In genomic region chr11:64642418-64642735, GRCh38 we compare ENCODE assay signal across 20 cellular contexts. TPM values are rescaled to one million over a fixed set of nuclear protein-coding genes. Genes with fewer than 3 reads are reported as not detected.
A peak's percentile ranks its signal among the peaks of the same experiment; 100 is the strongest.
DNase-seq lines count a peak whose midpoint lies in the region; ATAC-seq and TF ChIP-seq lines count a peak whose summit lies in the region.
"Had no signal": no experiment of that assay in that cellular context is flagged by ENCODE, and none has a peak within 500 bp of the region (broad histone marks: within the 10 kb centered on the region; RNA-seq: fewer than 3 reads in every experiment).

No MANE protein-coding gene starts in this region.

- intact Hi-C loops in heart right ventricle (cut with DNase I) (no loop called here), Right ventricle myocardium superior (cut with DNase I) (no loop called here), dorsolateral prefrontal cortex (cut with DNase I) (loop anchor here in 1 of 2 donors (10.0 kb wide), 1 partner anchor 328 kb away; the partner anchor contains the start of genes PRDX5 and TRMT112)

- H3K9me3 ChIP-seq in heart right ventricle (no peaks in the 10 kb centered on the region), neural cell (ENCODE audit: low read length) (no peaks in the 10 kb centered on the region)
- H3K9me3 ChIP-seq: Caco-2 had no signal

- H3F3A ChIP-seq in neural cell (ENCODE audit: insufficient read depth, low read length, poor library complexity, severe bottlenecking): no peaks in the 10 kb centered on the region

- DNase-seq in heart right ventricle (no peak), Right ventricle myocardium superior (no peak), dorsolateral prefrontal cortex (no peak), NCI-H1105 treated with DMSO at 0.1 percent for 48 hours (lab: John Stamatoyannopoulos, UW) (no peak), anterior cingulate cortex (lab: John Stamatoyannopoulos, UW) (no peak), EL (no peak)
- no peak for DNase-seq in stimulated activated CD4-positive, alpha-beta T cell treated with anti-CD3 and anti-CD28 coated beads, Interleukin-4, amount 100 ng/mL, for 24 hours
- DNase-seq: activated gamma-delta T cell treated with Interleukin-2 at 50 U/mL for 16 hours; Caco-2; GM23248; naive thymus-derived CD4-positive, alpha-beta T cell; NCI-H187 treated with DMSO at 0.1 percent for 48 hours; NCI-H524 treated with DMSO at 0.1 percent for 48 hours; stimulated activated CD4-positive, alpha-beta T cell treated with anti-CD3 and anti-CD28 coated beads, Interleukin-2, amount 100 ng/mL, for 48 hours; stimulated activated CD8-positive, alpha-beta memory T cell treated with anti-CD3 and anti-CD28 coated beads, Interleukin-4, amount 100 ng/mL, for 48 hours had no signal

- TF ChIP-seq EP300 in neural cell (conservative IDR thresholded peaks at IDR 0.05; ENCODE audit: poor library complexity, severe bottlenecking): no peak

- TF ChIP-seq CTCF in heart right ventricle (IDR thresholded peaks at IDR 0.05) (no peak), dorsolateral prefrontal cortex (IDR thresholded peaks at IDR 0.05 in 54 of 56, conservative IDR thresholded peaks at IDR 0.05 in 2 of 56; ENCODE audit: low read depth in 1 of 56, partially characterized antibody in 56 of 56) (no peak), neural cell (IDR thresholded peaks at IDR 0.05; ENCODE audit: poor library complexity, severe bottlenecking) (no peak)

- WGBS in heart right ventricle, 2 donors: 2 to 4% methylated on average over 23 to 30 of the region's 30 CpGs

- no peaks in the 10 kb centered on the region for H4K20me1 ChIP-seq in neural cell (ENCODE audit: insufficient read depth)

- H3K36me3 ChIP-seq in heart right ventricle: no peaks in the 10 kb centered on the region
- no peaks in the 10 kb centered on the region for H3K36me3 ChIP-seq in neural cell (ENCODE audit: insufficient read depth, low read length)

- TF ChIP-seq RAD21 in neural cell (conservative IDR thresholded peaks at IDR 0.05): no peak

- ATAC-seq in heart right ventricle (no peak), Right ventricle myocardium superior (ENCODE audit: poor library complexity) (no peak)
- ATAC-seq: naive thymus-derived CD4-positive, alpha-beta T cell had no signal

- H3K27ac ChIP-seq in heart right ventricle: no peak overlapping the region
- H3K27ac ChIP-seq in dorsolateral prefrontal cortex: peak overlapping the region in 50 of 59 donors; percentile 12 to 92 (median 78)
- H3K27ac ChIP-seq in neural cell (ENCODE audit: low read length): peak overlapping the region; percentile 54
- H3K27ac ChIP-seq: GM23248 had no signal

- H3K4me1 ChIP-seq in heart right ventricle: peaks cover 0 to 16% (median 3%) of the 10 kb centered on the region in 9 donors

- no peaks in the 10 kb centered on the region for H3K9me2 ChIP-seq in neural cell (ENCODE audit: insufficient read depth, low read length)

- H3K27me3 ChIP-seq in heart right ventricle: peaks cover 5 to 86% (median 72%) of the 10 kb centered on the region in 7 donors
- H3K27me3 ChIP-seq in dorsolateral prefrontal cortex: peaks cover 0 to 3% (median 0%) of the 10 kb centered on the region in 45 donors
- H3K27me3 ChIP-seq in neural cell (ENCODE audit: insufficient read depth, low read depth, low read length): no peaks in the 10 kb centered on the region

- peak overlapping the region; percentile 47 for H3K4me2 ChIP-seq in neural cell (ENCODE audit: low read length)

- H3K4me3 ChIP-seq in heart right ventricle: peak overlapping the region in 8 of 10 donors; percentile 19 to 48 (median 34)
- H3K4me3 ChIP-seq in dorsolateral prefrontal cortex: peak overlapping the region in 58 of 59 donors; percentile 20 to 79 (median 66)
- H3K4me3 ChIP-seq in neural cell (ENCODE audit: low read length): peak overlapping the region; percentile 89
- H3K4me3 ChIP-seq: GM23248 had no signal

- H3K79me2 ChIP-seq in neural cell (replicated peaks; ENCODE audit: insufficient read depth, low read length): peaks cover 37% of the 10 kb centered on the region

- H3K9ac ChIP-seq in neural cell (ENCODE audit: low read length): peak overlapping the region; percentile 86
- H3K9ac ChIP-seq: GM23248 had no signal

- no peak overlapping the region for H2AFZ ChIP-seq in neural cell (ENCODE audit: low read depth, low read length)
- H2AFZ ChIP-seq: GM23248 had no signal

TF ChIP-seq in neural cell, 6 proteins besides CTCF, POLR2A, EP300 and RAD21:
- TF ChIP-seq EZH2 (IDR thresholded peaks at IDR 0.05; ENCODE audit: borderline replicate concordance, insufficient read depth, low read length, poor library complexity, severe bottlenecking): no peak
- peak; percentile 44 for TF ChIP-seq MXI1 (conservative IDR thresholded peaks at IDR 0.05; ENCODE audit: poor library complexity, severe bottlenecking)

RNA-seq across cellular contexts. Expression of gene SLC22A12, which starts 51.4 kb away (rescaled TPM):
- total RNA-seq in heart right ventricle (not detected), Right ventricle myocardium superior (not detected), dorsolateral prefrontal cortex (not detected)
- polyA plus RNA-seq in heart right ventricle (not detected), neural cell (not detected in 2 replicates)
- not detected in 2 replicates for polyA minus RNA-seq in neural cell
- total RNA-seq: Caco-2; G401; glomerular endothelial cell; GM23248; HT-29; naive thymus-derived CD4-positive, alpha-beta T cell had no signal
- polyA plus RNA-seq: esophagus; GM23248; naive thymus-derived CD4-positive, alpha-beta T cell had no signal

Comparison
In these comparisons a context has a peak if more than half of its experiments do, and no peak if none do; other contexts are left out.
1. H3K27ac ChIP-seq: peak in dorsolateral prefrontal cortex (50 of 59) and neural cell (single experiment); none in heart right ventricle (0 of 10).
2. H3K4me3 ChIP-seq: peak in every context shown above with its lines; median percentile 89 in neural cell; 66 in dorsolateral prefrontal cortex; 34 in heart right ventricle.